In genomic region chr9:92709954-92710353, GRCh38 we compare ENCODE assay signal across 17 cellular contexts.
"Had no signal": no experiment of that assay in that cellular context is flagged by ENCODE, and none has a peak within 500 bp of the region (broad histone marks: within the 10 kb centered on the region; RNA-seq: fewer than 3 reads in every experiment).

No MANE protein-coding gene starts in this region.

- H3K9me3 Mint-ChIP-seq: activated naive CD8-positive, alpha-beta T cell treated with anti-CD3 and anti-CD28 coated beads, Interleukin-2, amount 50 U/mL, for 24 hours; mesothelial cell of epicardium; neural progenitor cell had no signal

- H3K27ac ChIP-seq: breast epithelium, dorsolateral prefrontal cortex, neural progenitor cell, ovary, sigmoid colon, SJSA1 had no signal

- H3K4me1 Mint-ChIP-seq: mesothelial cell of epicardium, neural progenitor cell had no signal

- DNase-seq: activated CD4-positive, alpha-beta T cell treated with anti-CD3 and anti-CD28 coated beads, Interleukin-2, amount 50 U/mL, for 48 hours; activated CD4-positive, CD25-positive, alpha-beta regulatory T cell treated with anti-CD3 and anti-CD28 coated beads, Interleukin-2, amount 50 U/mL, for 72 hours; activated CD8-positive, alpha-beta memory T cell treated with anti-CD3 and anti-CD28 coated beads, Interleukin-2, amount 50 U/mL, for 4 hours; activated gamma-delta T cell treated with Interleukin-2 at 50 U/mL for 16 hours; activated naive CD8-positive, alpha-beta T cell treated with anti-CD3 and anti-CD28 coated beads, Interleukin-2, amount 50 U/mL, for 24 hours; activated T-cell treated with anti-CD3 and anti-CD28 coated beads, Interleukin-2, amount 50 U/mL, for 48 hours; foreskin melanocyte; ovary; sigmoid colon; stimulated activated CD4-positive, alpha-beta T cell treated with anti-CD3 and anti-CD28 coated beads, Interleukin-1b, Interleukin-23, amount 100 ng/mL, for 48 hours; SW 1271; T1000 had no signal

- H3K4me3 Mint-ChIP-seq: activated naive CD8-positive, alpha-beta T cell treated with anti-CD3 and anti-CD28 coated beads, Interleukin-2, amount 50 U/mL, for 24 hours; mesothelial cell of epicardium; neural progenitor cell had no signal

- H3K27me3 Mint-ChIP-seq: activated naive CD8-positive, alpha-beta T cell treated with anti-CD3 and anti-CD28 coated beads, Interleukin-2, amount 50 U/mL, for 24 hours had no signal

- ATAC-seq: activated naive CD8-positive, alpha-beta T cell treated with anti-CD3 and anti-CD28 coated beads, Interleukin-2, amount 50 U/mL, for 24 hours had no signal

- H3K27ac Mint-ChIP-seq: activated naive CD8-positive, alpha-beta T cell treated with anti-CD3 and anti-CD28 coated beads, Interleukin-2, amount 50 U/mL, for 24 hours; mesothelial cell of epicardium; neural progenitor cell had no signal
